Comparison of ENCODE assay signal across 24 cellular contexts in the genomic region with DNA sequence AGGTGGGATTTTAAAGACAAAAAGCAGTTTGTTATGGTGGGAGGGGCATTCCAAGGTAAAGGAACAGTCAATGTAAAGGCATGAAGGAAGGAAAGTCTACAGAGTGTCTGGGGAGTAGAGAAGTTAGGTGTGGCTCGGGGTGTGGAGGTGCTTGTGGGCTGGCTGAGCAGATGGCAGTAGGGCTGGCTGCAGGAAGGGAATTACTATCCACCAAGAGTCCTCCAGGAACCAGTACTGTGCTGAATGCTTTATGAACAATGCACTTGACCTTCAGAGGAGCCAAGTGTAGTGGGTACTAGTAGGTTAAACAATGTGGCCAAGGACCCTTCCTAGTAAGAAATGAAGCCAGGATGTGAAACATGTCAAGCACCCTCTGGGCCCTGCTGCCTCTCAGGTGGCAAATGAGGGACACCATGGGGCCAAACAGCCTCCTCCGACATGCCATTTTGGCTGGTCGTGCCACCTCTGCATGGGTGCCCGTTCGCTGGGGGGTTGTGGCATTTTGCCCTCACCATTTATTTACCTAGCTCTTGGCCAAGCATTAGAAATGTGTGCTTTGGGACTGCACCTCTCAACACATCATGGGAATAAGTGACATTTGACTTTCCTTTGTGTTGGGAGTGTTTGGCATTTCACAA.
DNase-seq lines count a peak whose midpoint lies in the region; ATAC-seq and TF ChIP-seq lines count a peak whose summit lies in the region.
"Had no signal": no experiment of that assay in that cellular context is flagged by ENCODE, and none has a peak within 500 bp of the region (broad histone marks: within the 10 kb centered on the region; RNA-seq: fewer than 3 reads in every experiment).

No MANE protein-coding gene starts in this region.

- no peak for TF ChIP-seq POLR2A in thyroid gland (IDR thresholded peaks at IDR 0.05)

- intact Hi-C loops in thyroid gland (cut with DNase I), result no loop called here
- intact Hi-C loops in cardiac septum (cut with DNase I), result no loop called here

- H3K27me3 ChIP-seq in foreskin keratinocyte, result no peaks in the 10 kb centered on the region
- no peaks in the 10 kb centered on the region for H3K27me3 ChIP-seq in thyroid gland

- DNase-seq in NCI-H187 treated with DMSO at 0.1 percent for 48 hours (lab: John Stamatoyannopoulos, UW) (peak; percentile 15), NCI-H510A treated with DMSO at 0.1 percent for 48 hours (lab: John Stamatoyannopoulos, UW) (peak; percentile 53), foreskin keratinocyte (peak in 1 of 2 donors; percentile 17), thyroid gland (peak; percentile 74 to 85), NCI-H446 (lab: John Stamatoyannopoulos, UW) (no peak), cardiac septum (ENCODE audit: low spot score) (no peak)
- DNase-seq in activated CD4-positive, alpha-beta T cell treated with anti-CD3 and anti-CD28 coated beads for 4 hours, result no peak
- DNase-seq in activated effector memory CD4-positive, alpha-beta T cell treated with anti-CD3 and anti-CD28 coated beads, Interleukin-2, amount 50 U/mL, for 16 hours, result no peak
- DNase-seq: DND-41, GOT3, HCEC 1CT, NCI-H1092, NCI-H1436, NCI-H1930, NCI-H2171 treated with DMSO at 0.1 percent for 48 hours, NCI-H748 treated with DMSO at 0.1 percent for 48 hours, SIG-M5, SK-N-SH had no signal

- H3K36me3 ChIP-seq in thyroid gland, result no peaks in the 10 kb centered on the region

- ATAC-seq in foreskin keratinocyte, result peak; percentile 35
- ATAC-seq: A549, GM12878, HepG2, K562, Panc1 had no signal

- H3K27ac ChIP-seq in foreskin keratinocyte (no peak overlapping the region), thyroid gland (no peak overlapping the region)
- H3K27ac ChIP-seq: A549, HL-60 had no signal

- WGBS in thyroid gland, 2 donors, result 23 to 38% methylated on average over 5 of the region's 5 CpGs

- TF ChIP-seq CTCF in foreskin keratinocyte (conservative IDR thresholded peaks at IDR 0.05), result no peak
- TF ChIP-seq CTCF in thyroid gland (IDR thresholded peaks at IDR 0.05), result no peak

- H3K4me1 ChIP-seq in foreskin keratinocyte, result no peaks in the 10 kb centered on the region
- H3K4me1 ChIP-seq in thyroid gland, result no peaks in the 10 kb centered on the region
- H3K4me1 ChIP-seq: A549 had no signal

- H3K9me3 ChIP-seq in thyroid gland, result no peaks in the 10 kb centered on the region
- H3K9me3 ChIP-seq: A549, SK-N-SH had no signal

- no peak overlapping the region for H3K4me3 ChIP-seq in thyroid gland (replicated peaks in 1 of 3)
- H3K4me3 ChIP-seq: A549, GM12878, K562 had no signal

Comparison
In these comparisons a context has a peak if more than half of its experiments do, and no peak if none do; other contexts are left out.
1. DNase-seq: peak in NCI-H187 treated with DMSO at 0.1 percent for 48 hours (single experiment), NCI-H510A treated with DMSO at 0.1 percent for 48 hours (single experiment) and thyroid gland (2 of 2); none in activated CD4-positive, alpha-beta T cell treated with anti-CD3 and anti-CD28 coated beads for 4 hours (0 of 2), activated effector memory CD4-positive, alpha-beta T cell treated with anti-CD3 and anti-CD28 coated beads, Interleukin-2, amount 50 U/mL, for 16 hours (single experiment), NCI-H446 (0 of 2) and cardiac septum (single experiment).